33 cellular contexts compared by ENCODE assay signal in genomic region chr1:23682946-23683345, GRCh38.
"Had no signal": no experiment of that assay in that cellular context is flagged by ENCODE, and none has a peak within 500 bp of the region (broad histone marks: within the 10 kb centered on the region; RNA-seq: fewer than 3 reads in every experiment).

No MANE protein-coding gene starts in this region.

- H3K9me3 ChIP-seq: MG63 had no signal

- H3K9ac ChIP-seq: KMS-11 had no signal

- DNase-seq: Karpas-422, Kasumi-1, MG63, MM.1S, MV-4-11, NCI-H1048, NCI-H1092, NCI-H1092 treated with DMSO at 0.1 percent for 48 hours, NCI-H1105, NCI-H1105 treated with DMSO at 0.1 percent for 48 hours, NCI-H1417 treated with DMSO at 0.1 percent for 48 hours, NCI-H1436, NCI-H1436 treated with DMSO at 0.1 percent for 48 hours, NCI-H146, NCI-H1694, NCI-H1694 treated with DMSO at 0.1 percent for 48 hours, NCI-H187, NCI-H187 treated with DMSO at 0.1 percent for 48 hours, NCI-H1930, NCI-H2029, NCI-H2029 treated with DMSO at 0.1 percent for 48 hours, NCI-H2081, NCI-H2081 treated with DMSO at 0.1 percent for 48 hours, NCI-H2107, NCI-H2171, NCI-H2171 treated with DMSO at 0.1 percent for 48 hours, NCI-H2227 treated with DMSO at 0.1 percent for 48 hours, NCI-H226, NCI-H345, NCI-H446, NCI-H446 treated with DMSO at 0.1 percent for 48 hours, NCI-H510A had no signal

- H3K27ac ChIP-seq: KMS-11 had no signal

- H3K4me2 ChIP-seq: KMS-11 had no signal

- H3K4me3 ChIP-seq: MG63 had no signal

- H3K36me3 ChIP-seq: MG63 had no signal
